20 cellular contexts compared by ENCODE assay signal in genomic region chr11:109302591-109303334, GRCh38.
"Had no signal": no experiment of that assay in that cellular context is flagged by ENCODE, and none has a peak within 500 bp of the region (broad histone marks: within the 10 kb centered on the region; RNA-seq: fewer than 3 reads in every experiment).

No MANE protein-coding gene starts in this region.

- DNase-seq: activated CD4-positive, alpha-beta T cell treated with anti-CD3 and anti-CD28 coated beads for 4 hours; activated CD4-positive, alpha-beta T cell treated with anti-CD3 and anti-CD28 coated beads, Interleukin-2, amount 50 U/mL, for 4 hours; activated CD8-positive, alpha-beta memory T cell treated with anti-CD3 and anti-CD28 coated beads, Interleukin-2, amount 10 ng/mL, durations not matched to agents 7 days and 5 days; activated gamma-delta T cell; activated naive CD4-positive, alpha-beta T cell treated with anti-CD3 and anti-CD28 coated beads for 36 hours; activated T-cell treated with anti-CD3 and anti-CD28 coated beads, Interleukin-2, amount 50 U/mL, for 4 hours; aorta; KG1; NCI-H1092; NCI-H1930; NCI-H2171; NCI-H2227 treated with DMSO at 0.1 percent for 48 hours; Peyer's patch; Right ventricle myocardium superior; SJCRH30; SW 1271 had no signal

- H3K36me3 ChIP-seq: cardiac muscle cell, Peyer's patch, SJCRH30 had no signal

- ATAC-seq: activated CD4-positive, CD25-positive, alpha-beta regulatory T cell treated with anti-CD3 and anti-CD28 coated beads, Interleukin-2, amount 50 U/mL, for 24 hours; activated CD8-positive, alpha-beta memory T cell treated with anti-CD3 and anti-CD28 coated beads, Interleukin-2, amount 10 ng/mL, durations not matched to agents 7 days and 5 days; activated T-cell treated with anti-CD3 and anti-CD28 coated beads, Interleukin-2, amount 50 U/mL, for 4 hours; SK-N-SH treated with all-trans-retinoic acid at 6 μM for 48 hours had no signal

- H3K27ac ChIP-seq: cardiac muscle cell, Peyer's patch, RWPE1, SJCRH30 had no signal

- H3K4me3 ChIP-seq: cardiac muscle cell, Peyer's patch, SJCRH30 had no signal

- H3K4me1 ChIP-seq: Peyer's patch, SJCRH30 had no signal

- H3K27me3 ChIP-seq: cardiac muscle cell, Peyer's patch, SJCRH30 had no signal

- H3K9me3 ChIP-seq: Peyer's patch, SJCRH30 had no signal
